Comparison of ENCODE assay signal across 1 cellular context in genomic region chr10:76191371-76191770, GRCh38.
TF ChIP-seq lines count a peak whose summit lies in the region.

No MANE protein-coding gene starts in this region.

TF ChIP-seq in IMR-90, 13 proteins besides CTCF, POLR2A, EP300 and RAD21 (continued from another document):
- no peak for TF ChIP-seq CEBPB (IDR thresholded peaks at IDR 0.05; ENCODE audit: low read depth, low read length)
- TF ChIP-seq MAZ (IDR thresholded peaks at IDR 0.05; ENCODE audit: borderline replicate concordance, low read depth, low read length) = no peak
